In the genomic region with DNA sequence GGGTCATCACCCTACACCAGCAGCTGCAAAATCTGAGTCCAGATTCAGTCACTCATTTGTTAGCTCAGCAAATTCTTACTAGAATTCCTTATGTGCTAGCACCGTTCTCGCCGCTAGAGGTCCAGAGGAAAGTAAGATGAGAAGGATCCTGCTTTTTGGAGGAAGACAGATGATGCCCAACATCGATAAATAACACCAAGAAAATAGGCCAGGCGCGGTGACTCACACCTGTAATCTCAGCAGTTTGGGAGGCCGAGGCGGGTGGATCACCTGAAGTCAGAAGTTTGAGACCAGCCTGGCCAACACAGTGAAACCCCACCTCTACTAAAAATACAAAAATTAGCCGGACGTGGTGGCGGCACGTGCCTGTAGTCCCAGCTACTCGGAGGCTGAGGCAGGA, we compare ENCODE assay signal across 12 cellular contexts. TPM values are rescaled to one million over a fixed set of nuclear protein-coding genes. Genes with fewer than 3 reads are reported as not detected.
DNase-seq lines count a peak whose midpoint lies in the region; TF ChIP-seq lines count a peak whose summit lies in the region.
"Not testable (repeated sequence)": the region's sequence is repeated elsewhere in the genome, so short reads cannot be mapped to it uniquely, and the experiment has no call there.
"Had no signal": no experiment of that assay in that cellular context is flagged by ENCODE, and none has a peak within 500 bp of the region (broad histone marks: within the 10 kb centered on the region; RNA-seq: fewer than 3 reads in every experiment).

No MANE protein-coding gene starts in this region.

- not testable (repeated sequence) for H3K4me1 Mint-ChIP-seq in progenitor cell of endocrine pancreas (ENCODE audit: low read depth)

- H3K27me3 Mint-ChIP-seq in progenitor cell of endocrine pancreas, result peaks cover 21% of the 10 kb centered on the region

- not testable (repeated sequence) for H3K4me3 Mint-ChIP-seq in progenitor cell of endocrine pancreas (ENCODE audit: low read depth)

- not testable (repeated sequence) for H3K27ac ChIP-seq in hepatocyte

- H3K36me3 ChIP-seq in MG63; hepatocyte (replicated peaks; ENCODE audit: insufficient read depth, low read depth): not testable (repeated sequence)
- peaks cover 54% of the 10 kb centered on the region for H3K36me3 ChIP-seq in adipocyte (ENCODE audit: control insufficient read depth, insufficient read depth, low read length, severe bottlenecking)

- H3K36me3 Mint-ChIP-seq in progenitor cell of endocrine pancreas (ENCODE audit: insufficient read depth), result not testable (repeated sequence)

- peak; percentile 20 for TF ChIP-seq CTCF in hepatocyte (IDR thresholded peaks at IDR 0.05; ENCODE audit: poor library complexity)
- peak; percentile 28 for TF ChIP-seq CTCF in progenitor cell of endocrine pancreas (IDR thresholded peaks at IDR 0.05; ENCODE audit: unreplicated experiment)

- H3K27me3 ChIP-seq in MG63; adipocyte (replicated peaks; ENCODE audit: control insufficient read depth, insufficient read depth, low read length); hepatocyte: not testable (repeated sequence)

- H3K4me2 ChIP-seq in hepatocyte, result not testable (repeated sequence)

- H3K9me2 ChIP-seq in hepatocyte (replicated peaks; ENCODE audit: insufficient read depth), result not testable (repeated sequence)

- not testable (repeated sequence) for H3K4me3 ChIP-seq in MG63; adipocyte (ENCODE audit: low read length); hepatocyte

- H3K9me3 Mint-ChIP-seq in progenitor cell of endocrine pancreas (ENCODE audit: low read depth), result not testable (repeated sequence)

- not testable (repeated sequence) for H3K27ac Mint-ChIP-seq in progenitor cell of endocrine pancreas

- not testable (repeated sequence) for H3K79me2 ChIP-seq in hepatocyte

- H3K4me1 ChIP-seq in adipocyte (ENCODE audit: control insufficient read depth, insufficient read depth, low read length); hepatocyte (ENCODE audit: insufficient read depth): not testable (repeated sequence)

- peak; percentile 38 for DNase-seq in EH (ENCODE audit: low read depth)
- DNase-seq in MG63, result peak; percentile 35
- peak; percentile 65 for DNase-seq in adipocyte (ENCODE audit: low read depth)
- peak; percentile 39 for DNase-seq in dedifferentiated amniotic fluid mesenchymal stem cell (ENCODE audit: extremely low spot score)
- DNase-seq in hepatocyte (ENCODE audit: low spot score); progenitor cell of endocrine pancreas (ENCODE audit: low spot score, unreplicated experiment): not testable (repeated sequence)
- peak; percentile 33 for DNase-seq in middle frontal gyrus (ENCODE audit: extremely low spot score, low spot score)

- H3K9me3 ChIP-seq in MG63; adipocyte (ENCODE audit: control insufficient read depth, low read length); hepatocyte (ENCODE audit: low read depth): not testable (repeated sequence)

- H2AFZ ChIP-seq in hepatocyte, result not testable (repeated sequence)

- 83% methylated on average over 13 of the region's 13 CpGs for WGBS in hepatocyte (ENCODE audit: low lambda C conversion rate, missing lambda C conversion rate)

- H3K9ac ChIP-seq in adipocyte (ENCODE audit: low read length), result not testable (repeated sequence)

- H4K20me1 ChIP-seq in hepatocyte (ENCODE audit: insufficient read depth, poor library complexity, severe bottlenecking), result not testable (repeated sequence)

RNA-seq across cellular contexts. Expression of gene CHAD, which starts 4.1 kb away (rescaled TPM):
- total RNA-seq in MG63 (2014; rRNA removed; shearing (Covaris generic); ENCODE audit: low replicate concordance), result not detected in 2 replicates
- total RNA-seq in hepatocyte (0.20 and 0.40 TPM in 2 replicates), progenitor cell of endocrine pancreas (not detected in 2 replicates)
- 1.1 and 1.8 TPM in 2 replicates for polyA plus RNA-seq in hepatocyte
- total RNA-seq: activated T-helper 1 cell treated with anti-CD3 and anti-CD28 coated beads, Interleukin-12 subunit alpha, Interleukin-12 subunit beta, Interleukin-2, Interleukin-4 antibody, amounts not matched to agents 30 ng/mL and 10 ng/mL and 1 ng/mL, durations not matched to agents 14 hours and 24 hours and 36 hours; T-helper 2 cell treated with Interferon-gamma antibody and Interleukin-4, amounts not matched to agents 100 ng/mL and 5 ng/mL, for 36 hours; vagina had no signal
- polyA plus RNA-seq: SK-N-SH had no signal

RNA-seq across cellular contexts. Expression of gene RSAD1, which starts 5.9 kb away (rescaled TPM):
- total RNA-seq in MG63 (2014; rRNA removed; shearing (Covaris generic); ENCODE audit: low replicate concordance), result 53.6 and 69.2 TPM in 2 replicates
- total RNA-seq in hepatocyte, result 28.6 and 29.7 TPM in 2 replicates
- 30.4 and 44.2 TPM in 2 replicates for polyA plus RNA-seq in hepatocyte
- total RNA-seq in progenitor cell of endocrine pancreas, result 34.4 and 40.7 TPM in 2 replicates

RNA-seq across cellular contexts. Expression of gene MYCBPAP, which starts 35.5 kb away (rescaled TPM):
- total RNA-seq in MG63 (2014; rRNA removed; shearing (Covaris generic); ENCODE audit: low replicate concordance), result not detected in 2 replicates
- total RNA-seq in hepatocyte, result 0.43 TPM in 1 of 2 replicates, not detected in the other
- polyA plus RNA-seq in hepatocyte, result 0.70 and 1.2 TPM in 2 replicates
- 1.7 and 3.5 TPM in 2 replicates for total RNA-seq in progenitor cell of endocrine pancreas
- total RNA-seq: vagina had no signal

RNA-seq across cellular contexts. Expression of gene ACSF2, which starts 46.8 kb away (rescaled TPM):
- 8.9 and 24.5 TPM in 2 replicates for total RNA-seq in MG63 (2014; rRNA removed; shearing (Covaris generic); ENCODE audit: low replicate concordance)
- total RNA-seq in hepatocyte (37.7 and 47.9 TPM in 2 replicates), progenitor cell of endocrine pancreas (69.7 and 72.6 TPM in 2 replicates)
- polyA plus RNA-seq in hepatocyte, result 39.1 and 43.1 TPM in 2 replicates

RNA-seq across cellular contexts. Expression of gene EPN3, which starts 59.8 kb away (rescaled TPM):
- not detected in 2 replicates for total RNA-seq in MG63 (2014; rRNA removed; shearing (Covaris generic); ENCODE audit: low replicate concordance)
- total RNA-seq in hepatocyte (2.7 and 3.8 TPM in 2 replicates), progenitor cell of endocrine pancreas (8.5 and 9.1 TPM in 2 replicates)
- polyA plus RNA-seq in hepatocyte, result 11.5 and 12.1 TPM in 2 replicates
- total RNA-seq: activated T-helper 1 cell treated with anti-CD3 and anti-CD28 coated beads, Interleukin-12 subunit alpha, Interleukin-12 subunit beta, Interleukin-2, Interleukin-4 antibody, amounts not matched to agents 30 ng/mL and 10 ng/mL and 1 ng/mL, durations not matched to agents 14 hours and 24 hours and 36 hours; aorta; T-helper 2 cell treated with Interferon-gamma antibody and Interleukin-4, amounts not matched to agents 100 ng/mL and 5 ng/mL, for 36 hours had no signal
